22 cellular contexts compared by ENCODE assay signal in the genomic region with DNA sequence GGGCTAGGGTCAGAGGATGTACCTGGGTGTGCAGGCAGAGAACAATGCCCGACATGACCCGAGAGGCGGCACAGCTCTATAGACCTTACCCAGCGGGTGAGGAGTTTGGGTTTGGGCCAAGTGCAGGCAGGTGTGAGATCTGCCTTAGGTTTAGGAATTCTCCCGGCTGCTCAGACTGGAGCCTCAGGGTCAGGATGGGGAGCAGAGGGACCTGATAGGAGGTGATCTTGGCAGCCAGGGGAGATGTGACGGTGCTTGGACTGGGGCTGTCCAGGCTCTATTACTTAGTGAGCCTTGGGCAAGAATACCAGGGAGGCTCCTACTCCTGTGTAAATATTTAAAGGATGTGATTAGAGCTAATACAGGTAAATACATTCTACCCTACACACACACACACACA. TPM values are rescaled to one million over a fixed set of nuclear protein-coding genes. Genes with fewer than 3 reads are reported as not detected.
DNase-seq lines count a peak whose midpoint lies in the region; ATAC-seq, FAIRE-seq and TF ChIP-seq lines count a peak whose summit lies in the region.
"Had no signal": no experiment of that assay in that cellular context is flagged by ENCODE, and none has a peak within 500 bp of the region (broad histone marks: within the 10 kb centered on the region; RNA-seq: fewer than 3 reads in every experiment).

No MANE protein-coding gene starts in this region.

- DNase-seq in D341Med (ENCODE audit: low spot score) (peak; percentile 3), NCI-H2029 treated with DMSO at 0.1 percent for 48 hours (lab: John Stamatoyannopoulos, UW) (peak; percentile 64), coronary artery (ENCODE audit: low spot score) (peak; percentile 53), pancreas (peak in 5 of 6 donors; percentile 43 to 62 (median 57)), mesendoderm (no peak), SW 1271 (lab: John Stamatoyannopoulos, UW) (no peak)
- DNase-seq: activated CD8-positive, alpha-beta T cell treated with anti-CD3 and anti-CD28 coated beads, Interleukin-2, amount 10 ng/mL, durations not matched to agents 7 days and 5 days; activated naive CD4-positive, alpha-beta T cell treated with Interleukin-2 at 50 U/mL for 16 hours; activated T-cell treated with anti-CD3 and anti-CD28 coated beads, Interleukin-2, amount 50 U/mL, for 24 hours; CD4-positive, alpha-beta T cell; DMS79; KG1; midbrain; NCI-H1930; NCI-H526; substantia nigra; uterus had no signal

- ATAC-seq in pancreas (peak; percentile 65 to 82 (median 74)), GM18519 (IDR thresholded peaks at IDR 0.05; ENCODE audit: low FRiP score, unreplicated experiment) (no peak)
- ATAC-seq: activated CD4-positive, CD25-positive, alpha-beta regulatory T cell treated with anti-CD3 and anti-CD28 coated beads, Interleukin-2, amount 50 U/mL, for 24 hours; activated CD8-positive, alpha-beta T cell treated with anti-CD3 and anti-CD28 coated beads, Interleukin-2, amount 10 ng/mL, durations not matched to agents 7 days and 5 days; Right ventricle myocardium inferior had no signal

- TF ChIP-seq CTCF in coronary artery (IDR thresholded peaks at IDR 0.05) (no peak), pancreas (IDR thresholded peaks at IDR 0.05) (no peak)

- no peak for FAIRE-seq in pancreas (lab: Jason Lieb, UNC)

- no peak overlapping the region for H3K27ac ChIP-seq in coronary artery
- no peak overlapping the region for H3K27ac ChIP-seq in pancreas
- no peak overlapping the region for H3K27ac ChIP-seq in mesendoderm (ENCODE audit: low read depth, low read length)
- H3K27ac ChIP-seq: cardiac muscle cell, uterus had no signal

- no peak overlapping the region for H4K8ac ChIP-seq in mesendoderm (ENCODE audit: low read depth, low read length)

- H3K36me3 ChIP-seq in pancreas (peaks cover 0 to 12% (median 0%) of the 10 kb centered on the region in 3 donors), mesendoderm (ENCODE audit: control insufficient read depth, insufficient read depth, low read length) (peaks cover 2% of the 10 kb centered on the region)
- H3K36me3 ChIP-seq: cardiac muscle cell, uterus had no signal

- H3K9me3 ChIP-seq in pancreas: no peaks in the 10 kb centered on the region
- H3K9me3 ChIP-seq: uterus had no signal

- no peak overlapping the region for H2AK5ac ChIP-seq in mesendoderm (ENCODE audit: low read length)

- H3K4me1 ChIP-seq in pancreas (peaks cover 0 to 3% (median 0%) of the 10 kb centered on the region in 3 donors), mesendoderm (ENCODE audit: control insufficient read depth, low read depth, low read length) (no peaks in the 10 kb centered on the region)
- H3K4me1 ChIP-seq: uterus had no signal

- no peak overlapping the region for H3K23ac ChIP-seq in mesendoderm (ENCODE audit: low read length)

- no peak overlapping the region for H3K56ac ChIP-seq in mesendoderm (ENCODE audit: low read length)

- H3K4me3 ChIP-seq in coronary artery (no peak overlapping the region), pancreas (no peak overlapping the region), mesendoderm (ENCODE audit: low read length) (no peak overlapping the region)
- H3K4me3 ChIP-seq: cardiac muscle cell, uterus had no signal

- H3K4ac ChIP-seq in mesendoderm (ENCODE audit: low read depth, low read length): no peak overlapping the region

- no peak overlapping the region for H3K4me2 ChIP-seq in mesendoderm (ENCODE audit: low read length)

- H2BK120ac ChIP-seq in mesendoderm (ENCODE audit: low read depth, low read length): no peak overlapping the region

- H3K9ac ChIP-seq in mesendoderm (ENCODE audit: low read length): no peak overlapping the region

- H3K18ac ChIP-seq in mesendoderm (ENCODE audit: low read length): no peak overlapping the region

- intact Hi-C loops in pancreas (cut with DNase I): no loop called here

- no peak overlapping the region for H4K5ac ChIP-seq in mesendoderm (ENCODE audit: low read length)

- no peak overlapping the region for H2BK15ac ChIP-seq in mesendoderm (replicated peaks; ENCODE audit: low read depth)

- H3K27me3 ChIP-seq in pancreas: no peaks in the 10 kb centered on the region
- H3K27me3 ChIP-seq in mesendoderm (ENCODE audit: insufficient read depth, low read length, poor library complexity): no peaks in the 10 kb centered on the region
- H3K27me3 ChIP-seq: cardiac muscle cell, uterus had no signal

- 46 to 70% methylated on average over 6 of the region's 6 CpGs for WGBS in pancreas, 2 donors
- WGBS in mesendoderm (ENCODE audit: extremely low coverage, insufficient coverage, low lambda C conversion rate): no CpG with 5 or more reads among the region's 6 CpGs

- H2BK5ac ChIP-seq in mesendoderm (ENCODE audit: low read length): no peak overlapping the region

- H3K79me2 ChIP-seq in mesendoderm (ENCODE audit: control insufficient read depth, insufficient read depth, low read length): no peaks in the 10 kb centered on the region

- no peaks in the 10 kb centered on the region for H3K79me1 ChIP-seq in mesendoderm (ENCODE audit: low read length)

RNA-seq across cellular contexts. Expression of gene CTSL, which starts 50.5 kb away (rescaled TPM):
- 10 to 100 TPM; 37.6 to 67.7 (median 42.6) TPM for total RNA-seq in pancreas
- 10 to 100 TPM; 33.8 to 64.1 TPM for polyA plus RNA-seq in pancreas
- 32.4 TPM for polyA plus RNA-seq in mesendoderm (2013, experiment 1 of 2)
- polyA plus RNA-seq in mesendoderm (2013, experiment 2 of 2): 31.7 TPM
- total RNA-seq: activated CD8-positive, alpha-beta T cell treated with anti-CD3 and anti-CD28 coated beads, Interleukin-2, amount 10 ng/mL, durations not matched to agents 7 days and 5 days; OCI-LY7 had no signal

Comparison
In these comparisons a context has a peak if more than half of its experiments do, and no peak if none do; other contexts are left out.
1. DNase-seq: peak in D341Med (single experiment), NCI-H2029 treated with DMSO at 0.1 percent for 48 hours (single experiment), coronary artery (single experiment) and pancreas (5 of 6); none in mesendoderm (single experiment) and SW 1271 (0 of 2).